Comparison of ENCODE assay signal across 20 cellular contexts in genomic region chr2:67982956-67983355, GRCh38.
DNase-seq lines count a peak whose midpoint lies in the region; ATAC-seq and TF ChIP-seq lines count a peak whose summit lies in the region.
"Had no signal": no experiment of that assay in that cellular context is flagged by ENCODE, and none has a peak within 500 bp of the region (broad histone marks: within the 10 kb centered on the region; RNA-seq: fewer than 3 reads in every experiment).

No MANE protein-coding gene starts in this region.

- no peaks in the 10 kb centered on the region for H3K9me3 ChIP-seq in osteoblast (ENCODE audit: low read depth, low read length)
- H3K9me3 ChIP-seq in testis, result no peaks in the 10 kb centered on the region
- H3K9me3 ChIP-seq: SJCRH30 had no signal

- H4K20me1 ChIP-seq in osteoblast (ENCODE audit: insufficient read depth, low read length), result no peaks in the 10 kb centered on the region

- H3K36me3 ChIP-seq in osteoblast (ENCODE audit: insufficient read depth, low read length), result no peaks in the 10 kb centered on the region
- H3K36me3 ChIP-seq in testis (ENCODE audit: low read depth, missing control alignments), result no peaks in the 10 kb centered on the region
- H3K36me3 ChIP-seq: SJCRH30 had no signal

- DNase-seq in AG04449 (ENCODE audit: low read depth, low spot score) (peak; percentile 72), LHCN-M2 (ENCODE audit: low read depth) (peak; percentile 21), fibroblast of mammary gland (ENCODE audit: low read depth) (peak; percentile 69), osteoblast (ENCODE audit: insufficient read length, low spot score, missing footprints) (peak; percentile 86), nucleus accumbens (lab: John Stamatoyannopoulos, UW) (no peak), testis (no peak)
- DNase-seq: NCI-H1092, NCI-H1417 treated with DMSO at 0.1 percent for 48 hours, NCI-H1694 treated with DMSO at 0.1 percent for 48 hours, NCI-H2081, NCI-H2227 treated with DMSO at 0.1 percent for 48 hours, NCI-H526 treated with DMSO at 0.1 percent for 48 hours, PC-9, SJCRH30 had no signal

- H3K79me2 ChIP-seq in osteoblast (ENCODE audit: insufficient read depth, low read length), result no peaks in the 10 kb centered on the region

- TF ChIP-seq CTCF in AG04449 (IDR thresholded peaks at IDR 0.05; ENCODE audit: insufficient read depth, low read length, missing control alignments) (no peak), fibroblast of mammary gland (conservative IDR thresholded peaks at IDR 0.05; ENCODE audit: control insufficient read depth, insufficient read depth, low read depth, low read length) (no peak), osteoblast (IDR thresholded peaks at IDR 0.05; ENCODE audit: extremely low read depth, low read depth, low read length) (no peak), testis (IDR thresholded peaks at IDR 0.05) (no peak)

- CTCF ChIA-PET in AG04449 (lab: Yijun Ruan, JAX), result no interaction called here

- POLR2A ChIA-PET in AG04449 (lab: Yijun Ruan, JAX), result no interaction called here

- H2AFZ ChIP-seq in osteoblast (ENCODE audit: low read length), result no peak overlapping the region
- H2AFZ ChIP-seq: PC-9 had no signal

- H3K4me3 ChIP-seq in AG04449 (ENCODE audit: low read depth, low read length) (no peak overlapping the region), fibroblast of mammary gland (ENCODE audit: control insufficient read depth, low read depth, low read length) (no peak overlapping the region), osteoblast (ENCODE audit: insufficient read depth, low read length) (no peak overlapping the region), testis (no peak overlapping the region)
- H3K4me3 ChIP-seq: PC-9, SJCRH30 had no signal

- H3K4me1 ChIP-seq in osteoblast (ENCODE audit: insufficient read depth, low read length) (peaks cover 11% of the 10 kb centered on the region), testis (no peaks in the 10 kb centered on the region)
- H3K4me1 ChIP-seq: SJCRH30 had no signal

- no peaks in the 10 kb centered on the region for H3K27me3 ChIP-seq in osteoblast (ENCODE audit: insufficient read depth, low read length)
- H3K27me3 ChIP-seq in testis, result no peaks in the 10 kb centered on the region
- H3K27me3 ChIP-seq: SJCRH30 had no signal

- no peak overlapping the region for H3K4me2 ChIP-seq in osteoblast (ENCODE audit: insufficient read depth, low read length)
- H3K4me2 ChIP-seq: PC-9 had no signal

- intact Hi-C loops in testis (cut with DNase I; ENCODE audit: low total_unique reads), result no loop called here

- ATAC-seq in HG03565 (IDR thresholded peaks at IDR 0.05; ENCODE audit: unreplicated experiment) (no peak), GM18858 (IDR thresholded peaks at IDR 0.05; ENCODE audit: unreplicated experiment) (no peak)
- ATAC-seq: HCT116, Right ventricle myocardium inferior had no signal

- TF ChIP-seq POLR2A in testis (IDR thresholded peaks at IDR 0.05), result no peak

- H3K27ac ChIP-seq in osteoblast (ENCODE audit: low read depth, low read length) (peak overlapping the region; percentile 24), testis (no peak overlapping the region)
- H3K27ac ChIP-seq: 22Rv1, HL-60, PC-9, SJCRH30 had no signal

Comparison
In these comparisons a context has a peak if more than half of its experiments do, and no peak if none do; other contexts are left out.
1. DNase-seq: peak in AG04449 (single experiment), LHCN-M2 (single experiment), fibroblast of mammary gland (single experiment) and osteoblast (single experiment); none in nucleus accumbens (0 of 56) and testis (single experiment).